In genomic region chr17:70297397-70297796, GRCh38 we compare ENCODE assay signal across 29 cellular contexts.
"Had no signal": no experiment of that assay in that cellular context is flagged by ENCODE, and none has a peak within 500 bp of the region (broad histone marks: within the 10 kb centered on the region; RNA-seq: fewer than 3 reads in every experiment).

No MANE protein-coding gene starts in this region.

- DNase-seq: stimulated activated CD4-positive, alpha-beta T cell treated with anti-CD3 and anti-CD28 coated beads, Interleukin-2, amount 100 ng/mL, for 48 hours; stimulated activated CD4-positive, alpha-beta T cell treated with anti-CD3 and anti-CD28 coated beads, Interleukin-4, amount 100 ng/mL, for 1 hour; stimulated activated CD4-positive, alpha-beta T cell treated with anti-CD3 and anti-CD28 coated beads, Interleukin-4, amount 100 ng/mL, for 24 hours; stimulated activated CD4-positive, alpha-beta T cell treated with anti-CD3 and anti-CD28 coated beads, Interleukin-4, amount 100 ng/mL, for 4 hours; stimulated activated CD8-positive, alpha-beta memory T cell treated with anti-CD3 and anti-CD28 coated beads, Interleukin-4, amount 100 ng/mL, for 48 hours; stimulated activated naive B cell treated with anti-CD40 and anti-IgM and Interleukin-4, amounts not matched to agents 10 μg/mL and 1 μg/mL and 100 μg/mL, for 72 hours; stimulated activated naive CD4-positive, alpha-beta T cell; stimulated activated naive CD4-positive, alpha-beta T cell treated with Interleukin-2 at 50 U/mL for 16 hours; stimulated activated naive CD8-positive, alpha-beta T cell treated with anti-CD3 and anti-CD28 coated beads, Interleukin-15, amount 100 ng/mL, for 72 hours; stimulated activated naive CD8-positive, alpha-beta T cell treated with anti-CD3 and anti-CD28 coated beads, Interleukin-15, Interleukin-2, amounts not matched to agents 100 U/mL and 50 U/mL, for 24 hours; stomach; substantia nigra; testis; thyroid gland; tibial artery; transverse colon; trophoblast cell; upper lobe of left lung; upper lobe of right lung; uterus had no signal

- ATAC-seq: stimulated activated effector memory CD8-positive, alpha-beta T cell treated with anti-CD3 and anti-CD28 coated beads, Interleukin-12 subunit alpha, Interleukin-12 subunit beta, amount 100 ng/mL, for 72 hours; stimulated activated memory B cell treated with anti-CD40 and anti-IgM and Interleukin-4, amounts not matched to agents 10 μg/mL and 1 μg/mL and 100 μg/mL, for 72 hours; stimulated activated naive B cell treated with anti-CD40 and anti-IgM and Interleukin-4, amounts not matched to agents 10 μg/mL and 1 μg/mL and 100 μg/mL, for 72 hours; stimulated activated naive CD8-positive, alpha-beta T cell treated with anti-CD3 and anti-CD28 coated beads, Interleukin-15, amount 100 ng/mL, for 72 hours; stimulated activated naive CD8-positive, alpha-beta T cell treated with anti-CD3 and anti-CD28 coated beads, Interleukin-15, Interleukin-2, amounts not matched to agents 100 U/mL and 50 U/mL, for 24 hours; upper lobe of right lung had no signal

- H3K4me3 Mint-ChIP-seq: stimulated activated effector memory CD8-positive, alpha-beta T cell treated with anti-CD3 and anti-CD28 coated beads, Interleukin-12 subunit alpha, Interleukin-12 subunit beta, amount 100 ng/mL, for 72 hours; stimulated activated memory B cell treated with anti-CD40 and anti-IgM and Interleukin-4, amounts not matched to agents 10 μg/mL and 1 μg/mL and 100 μg/mL, for 72 hours; stimulated activated naive B cell treated with anti-CD40 and anti-IgM and Interleukin-4, amounts not matched to agents 10 μg/mL and 1 μg/mL and 100 μg/mL, for 72 hours; stimulated activated naive CD8-positive, alpha-beta T cell treated with anti-CD3 and anti-CD28 coated beads, Interleukin-15, amount 100 ng/mL, for 72 hours; stimulated activated naive CD8-positive, alpha-beta T cell treated with anti-CD3 and anti-CD28 coated beads, Interleukin-15, Interleukin-2, amounts not matched to agents 100 ng/mL and 50 ng/mL, for 24 hours; type B pancreatic cell had no signal

- H3K27ac Mint-ChIP-seq: stimulated activated effector memory CD8-positive, alpha-beta T cell treated with anti-CD3 and anti-CD28 coated beads, Interleukin-12 subunit alpha, Interleukin-12 subunit beta, amount 100 ng/mL, for 72 hours; stimulated activated memory B cell treated with anti-CD40 and anti-IgM and Interleukin-4, amounts not matched to agents 10 μg/mL and 1 μg/mL and 100 μg/mL, for 72 hours; stimulated activated naive B cell treated with anti-CD40 and anti-IgM and Interleukin-4, amounts not matched to agents 10 μg/mL and 1 μg/mL and 100 μg/mL, for 72 hours; stimulated activated naive CD8-positive, alpha-beta T cell treated with anti-CD3 and anti-CD28 coated beads, Interleukin-15, amount 100 ng/mL, for 72 hours; stimulated activated naive CD8-positive, alpha-beta T cell treated with anti-CD3 and anti-CD28 coated beads, Interleukin-15, Interleukin-2, amounts not matched to agents 100 ng/mL and 50 ng/mL, for 24 hours; type B pancreatic cell had no signal

- H3K4me3 ChIP-seq: stomach, suprapubic skin, testis, thoracic aorta, thyroid gland, tibial artery, tibial nerve, transverse colon, upper lobe of left lung, upper lobe of right lung, uterus, vagina had no signal

- FAIRE-seq: urothelium cell line had no signal

- H3K27me3 Mint-ChIP-seq: stimulated activated memory B cell treated with anti-CD40 and anti-IgM and Interleukin-4, amounts not matched to agents 10 μg/mL and 1 μg/mL and 100 μg/mL, for 72 hours; stimulated activated naive B cell treated with anti-CD40 and anti-IgM and Interleukin-4, amounts not matched to agents 10 μg/mL and 1 μg/mL and 100 μg/mL, for 72 hours; stimulated activated naive CD8-positive, alpha-beta T cell treated with anti-CD3 and anti-CD28 coated beads, Interleukin-15, amount 100 ng/mL, for 72 hours; stimulated activated naive CD8-positive, alpha-beta T cell treated with anti-CD3 and anti-CD28 coated beads, Interleukin-15, Interleukin-2, amounts not matched to agents 100 ng/mL and 50 ng/mL, for 24 hours; type B pancreatic cell had no signal

- H3K36me3 ChIP-seq: stomach, suprapubic skin, thoracic aorta, thyroid gland, tibial artery, tibial nerve, transverse colon, upper lobe of left lung, upper lobe of right lung, uterus, vagina had no signal

- H3K4me1 Mint-ChIP-seq: stimulated activated naive CD8-positive, alpha-beta T cell treated with anti-CD3 and anti-CD28 coated beads, Interleukin-15, amount 100 ng/mL, for 72 hours had no signal

- H3K36me3 Mint-ChIP-seq: stimulated activated effector memory CD8-positive, alpha-beta T cell treated with anti-CD3 and anti-CD28 coated beads, Interleukin-12 subunit alpha, Interleukin-12 subunit beta, amount 100 ng/mL, for 72 hours; stimulated activated memory B cell treated with anti-CD40 and anti-IgM and Interleukin-4, amounts not matched to agents 10 μg/mL and 1 μg/mL and 100 μg/mL, for 72 hours; stimulated activated naive B cell treated with anti-CD40 and anti-IgM and Interleukin-4, amounts not matched to agents 10 μg/mL and 1 μg/mL and 100 μg/mL, for 72 hours; type B pancreatic cell had no signal

- H3K4me1 ChIP-seq: suprapubic skin, testis, thyroid gland, tibial artery, tibial nerve, transverse colon, uterus, vagina had no signal

- H3K9me3 ChIP-seq: stomach, suprapubic skin, testis, thoracic aorta, thyroid gland, tibial artery, tibial nerve, transverse colon, upper lobe of left lung, upper lobe of right lung, uterus, vagina had no signal

- H3K27ac ChIP-seq: stomach, suprapubic skin, testis, thoracic aorta, thyroid gland, tibial artery, tibial nerve, transverse colon, upper lobe of left lung, upper lobe of right lung, uterus, vagina had no signal

- H3K27me3 ChIP-seq: stomach, suprapubic skin, testis, thyroid gland, tibial artery, tibial nerve, transverse colon, upper lobe of left lung, upper lobe of right lung, uterus, vagina had no signal
